Comparison of ENCODE assay signal across 9 cellular contexts in the genomic region with DNA sequence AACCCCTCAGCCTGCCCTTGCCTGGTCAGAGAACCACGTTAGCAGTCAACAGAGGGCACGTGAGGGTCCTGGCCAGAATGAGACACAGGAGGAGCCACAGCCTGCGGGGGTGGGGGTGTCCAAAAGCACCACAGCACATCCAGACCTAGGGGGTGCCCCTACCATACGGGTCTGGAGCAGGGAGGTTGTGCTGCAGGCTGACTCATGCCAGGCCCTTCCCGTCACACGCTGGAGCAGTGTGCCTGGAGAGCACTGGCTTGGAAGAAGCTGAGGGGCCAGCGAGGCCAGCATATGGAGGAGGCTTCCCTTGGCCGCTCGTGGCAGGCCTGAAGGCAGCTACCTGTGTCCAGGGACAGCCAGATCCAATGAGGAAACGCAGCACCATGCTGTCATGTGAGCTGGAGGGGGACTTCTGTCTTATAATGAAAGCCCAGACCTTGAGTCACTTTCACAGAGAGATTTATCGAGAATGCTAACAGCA. TPM values are rescaled to one million over a fixed set of nuclear protein-coding genes. Genes with fewer than 3 reads are reported as not detected.
DNase-seq lines count a peak whose midpoint lies in the region; ATAC-seq and TF ChIP-seq lines count a peak whose summit lies in the region.
"Had no signal": no experiment of that assay in that cellular context is flagged by ENCODE, and none has a peak within 500 bp of the region (broad histone marks: within the 10 kb centered on the region; RNA-seq: fewer than 3 reads in every experiment).

No MANE protein-coding gene starts in this region.

- ATAC-seq in esophagus mucosa = peak; percentile 39
- peak; percentile 55 for ATAC-seq in stimulated activated naive CD8-positive, alpha-beta T cell treated with anti-CD3 and anti-CD28 coated beads, Interleukin-15, Interleukin-2, amounts not matched to agents 100 U/mL and 50 U/mL, for 24 hours

- H3K9ac ChIP-seq in SK-N-MC (ENCODE audit: insufficient read length) = no peak overlapping the region

- H3K4me1 ChIP-seq in SJCRH30 = peaks cover 3% of the 10 kb centered on the region; the same call in 1 of the 2 replicates

- POLR2A ChIA-PET in GM10248 (lab: Yijun Ruan, JAX) = interaction anchor here (0.5 kb wide), 1 partner anchor 15 kb away, joined by 5 read pairs; no protein-coding TSS in a partner anchor

- H3K9me3 ChIP-seq in SK-N-MC (ENCODE audit: low read depth, low read length) (no peaks in the 10 kb centered on the region), SJCRH30 (replicated peaks) (no peaks in the 10 kb centered on the region)

- no peak overlapping the region for H3K4me3 ChIP-seq in SK-N-MC
- H3K4me3 ChIP-seq in SJCRH30 = no peak overlapping the region

- CTCF ChIA-PET in GM10248 (lab: Yijun Ruan, JAX) = interaction anchor here (0.7 to 1.0 kb wide), 2 partner anchors 30 to 96 kb away, joined by 3 read pairs; no protein-coding TSS in a partner anchor

- no peaks in the 10 kb centered on the region; the same call in 1 of the 2 replicates for H3K36me3 ChIP-seq in SK-N-MC (ENCODE audit: insufficient read depth, low read length)
- no peaks in the 10 kb centered on the region for H3K36me3 ChIP-seq in SJCRH30

- H3K27ac ChIP-seq in SK-N-MC = 0 out of 2 replicates have a peak overlapping the region, but pooled peaks have one; percentile 16
- no peak overlapping the region for H3K27ac ChIP-seq in SJCRH30

- DNase-seq in activated CD8-positive, alpha-beta memory T cell treated with anti-CD3 and anti-CD28 coated beads for 24 hours = peak; percentile 70
- no peak for DNase-seq in activated CD8-positive, alpha-beta memory T cell treated with anti-CD3 and anti-CD28 coated beads, Interleukin-2, amount 50 U/mL, for 4 hours
- DNase-seq in SK-N-MC (ENCODE audit: low read depth, low spot score) (no peak), GM10248 (ENCODE audit: extremely low spot score) (no peak), SJCRH30 (no peak), NCI-H345 (lab: John Stamatoyannopoulos, UW) (no peak)
- DNase-seq in stimulated activated naive CD8-positive, alpha-beta T cell treated with anti-CD3 and anti-CD28 coated beads, Interleukin-15, Interleukin-2, amounts not matched to agents 100 U/mL and 50 U/mL, for 24 hours = peak; percentile 45
- DNase-seq: left ventricle myocardium superior had no signal

- H3K27me3 ChIP-seq in SJCRH30 = no peaks in the 10 kb centered on the region

- TF ChIP-seq CTCF in GM10248 (IDR thresholded peaks at IDR 0.05; ENCODE audit: control extremely low read depth, extremely low read depth, low read depth, missing control alignments) = no peak

RNA-seq across cellular contexts. Expression of a gene that starts 1.5 kb away (rescaled TPM):
- total RNA-seq in esophagus mucosa = 97.8 TPM
- total RNA-seq in SJCRH30 (2014; rRNA removed; shearing (Covaris generic)) = 91.9 and 95.3 TPM in 2 replicates

RNA-seq across cellular contexts. Expression of a gene that starts 48.6 kb away (rescaled TPM):
- total RNA-seq in esophagus mucosa = 5.1 TPM
- total RNA-seq in SJCRH30 (2014; rRNA removed; shearing (Covaris generic)) = 0.97 and 1.7 TPM in 2 replicates

RNA-seq across cellular contexts. Expression of a gene that starts 49.6 kb away (rescaled TPM):
- total RNA-seq in esophagus mucosa = 33.0 TPM
- total RNA-seq in SJCRH30 (2014; rRNA removed; shearing (Covaris generic)) = 55.6 and 56.9 TPM in 2 replicates

Comparison
In these comparisons a context has a peak if more than half of its experiments do, and no peak if none do; other contexts are left out.
1. DNase-seq: peak in activated CD8-positive, alpha-beta memory T cell treated with anti-CD3 and anti-CD28 coated beads for 24 hours (single experiment) and stimulated activated naive CD8-positive, alpha-beta T cell treated with anti-CD3 and anti-CD28 coated beads, Interleukin-15, Interleukin-2, amounts not matched to agents 100 U/mL and 50 U/mL, for 24 hours (single experiment); none in activated CD8-positive, alpha-beta memory T cell treated with anti-CD3 and anti-CD28 coated beads, Interleukin-2, amount 50 U/mL, for 4 hours (single experiment), SK-N-MC (single experiment), GM10248 (single experiment), SJCRH30 (0 of 2) and NCI-H345 (single experiment).